ENCODE assay signal across 8 cellular contexts in genomic region chr2:39665811-39666488, GRCh38. TPM values are rescaled to one million over a fixed set of nuclear protein-coding genes. Genes with fewer than 3 reads are reported as not detected.
DNase-seq lines count a peak whose midpoint lies in the region; ATAC-seq and TF ChIP-seq lines count a peak whose summit lies in the region.

Gene TMEM178A, plus strand, starts transcription at chr2:39665917. Its CDS starts 58 bp downstream, at chr2:39665975.

- no peak within 1 kb of the TSS for H3K27ac ChIP-seq in cardiac muscle cell
- H3K27ac ChIP-seq in psoas muscle: no peak within 1 kb of the TSS

- no peaks in the 10 kb centered on the region for H3K36me3 Mint-ChIP-seq in activated CD8-positive, alpha-beta T cell treated with anti-CD3 and anti-CD28 coated beads, Interleukin-2, amount 10 ng/mL, durations not matched to agents 7 days and 5 days (ENCODE audit: low read depth)

- no peaks in the 10 kb centered on the region for H3K9me3 Mint-ChIP-seq in activated CD8-positive, alpha-beta T cell treated with anti-CD3 and anti-CD28 coated beads, Interleukin-2, amount 10 ng/mL, durations not matched to agents 7 days and 5 days (ENCODE audit: insufficient read depth)

- H3K27me3 ChIP-seq in cardiac muscle cell (peaks cover 30% of the 10 kb centered on the region), psoas muscle (ENCODE audit: insufficient read depth in 3 of 3, low read length in 2 of 3) (peaks cover 0 to 12% (median 6%) of the 10 kb centered on the region in 3 donors)

- no peak within 1 kb of the TSS for H3K27ac Mint-ChIP-seq in activated CD8-positive, alpha-beta T cell treated with anti-CD3 and anti-CD28 coated beads, Interleukin-2, amount 10 ng/mL, durations not matched to agents 7 days and 5 days

- H3K4me3 Mint-ChIP-seq in activated CD8-positive, alpha-beta T cell treated with anti-CD3 and anti-CD28 coated beads, Interleukin-2, amount 10 ng/mL, durations not matched to agents 7 days and 5 days: peak within 1 kb of the TSS; percentile 56

- TF ChIP-seq CTCF in cardiac muscle cell (IDR thresholded peaks at IDR 0.05; ENCODE audit: low read depth, low read length) (no peak), psoas muscle (IDR thresholded peaks at IDR 0.05) (no peak)

- H3K4me1 ChIP-seq in cardiac muscle cell (ENCODE audit: low read depth) (peaks cover 22% of the 10 kb centered on the region), psoas muscle (peaks cover 6% of the 10 kb centered on the region)

- CTCF ChIA-PET in activated CD8-positive, alpha-beta T cell treated with anti-CD3 and anti-CD28 coated beads, Interleukin-2, amount 10 ng/mL, durations not matched to agents 7 days and 5 days (lab: Charles Lee): no interaction called here

- peaks cover 73% of the 10 kb centered on the region for H3K27me3 Mint-ChIP-seq in activated CD8-positive, alpha-beta T cell treated with anti-CD3 and anti-CD28 coated beads, Interleukin-2, amount 10 ng/mL, durations not matched to agents 7 days and 5 days (ENCODE audit: low read depth)

- peaks cover 12% of the 10 kb centered on the region for H3K4me1 Mint-ChIP-seq in activated CD8-positive, alpha-beta T cell treated with anti-CD3 and anti-CD28 coated beads, Interleukin-2, amount 10 ng/mL, durations not matched to agents 7 days and 5 days (ENCODE audit: low read depth)

- H3K36me3 ChIP-seq in cardiac muscle cell (no peaks in the 10 kb centered on the region), psoas muscle (ENCODE audit: insufficient read depth in 1 of 2, low read depth in 1 of 2) (no peaks in the 10 kb centered on the region)

- DNase-seq in activated T-cell treated with anti-CD3 and anti-CD28 coated beads for 48 hours (ENCODE audit: low read depth) (peak; percentile 8), cardiac muscle cell (ENCODE audit: low read depth in 1 of 2, low spot score in 1 of 2) (peak; percentile 10 to 57), psoas muscle (peak in 1 of 2 donors; percentile 56), SIG-M5 treated with dmso at 0.1 percent for 504 hours (lab: John Stamatoyannopoulos, UW; ENCODE audit: unreplicated experiment) (no peak), NCI-H2029 treated with DMSO at 0.1 percent for 48 hours (lab: John Stamatoyannopoulos, UW) (no peak)
- DNase-seq in activated T-cell treated with anti-CD3 and anti-CD28 coated beads, Interleukin-2, amount 50 U/mL, for 1 hour: no peak
- DNase-seq in activated CD8-positive, alpha-beta T cell treated with anti-CD3 and anti-CD28 coated beads, Interleukin-2, amount 10 ng/mL, durations not matched to agents 7 days and 5 days: no peak

- ATAC-seq in activated CD8-positive, alpha-beta T cell treated with anti-CD3 and anti-CD28 coated beads, Interleukin-2, amount 10 ng/mL, durations not matched to agents 7 days and 5 days: peak; percentile 65
- peak; percentile 46 to 64 (median 52) for ATAC-seq in psoas muscle
- ATAC-seq in GM21737 (IDR thresholded peaks at IDR 0.05; ENCODE audit: unreplicated experiment): no peak

- 0% methylated on average over 46 to 89 of the region's 90 CpGs for WGBS in psoas muscle, 3 donors

- H3K9me3 ChIP-seq in cardiac muscle cell (ENCODE audit: low read depth) (no peaks in the 10 kb centered on the region), psoas muscle (no peaks in the 10 kb centered on the region)

- intact Hi-C loops in psoas muscle (cut with DNase I): no loop called here

- H3K4me3 ChIP-seq in cardiac muscle cell (peak within 1 kb of the TSS; percentile 82), psoas muscle (peak within 1 kb of the TSS; percentile 76)

- POLR2A ChIA-PET in activated CD8-positive, alpha-beta T cell treated with anti-CD3 and anti-CD28 coated beads, Interleukin-2, amount 10 ng/mL, durations not matched to agents 7 days and 5 days (lab: Charles Lee): no interaction called here

RNA-seq across cellular contexts. Expression of gene TMEM178A, which starts in this region (rescaled TPM):
- not detected for total RNA-seq in activated CD8-positive, alpha-beta T cell treated with anti-CD3 and anti-CD28 coated beads, Interleukin-2, amount 10 ng/mL, durations not matched to agents 7 days and 5 days
- total RNA-seq in cardiac muscle cell (21.3 and 22.5 TPM in 2 replicates), psoas muscle (1 to 10 TPM in 3 of 4 donors, under 1 TPM in 1; 0.46 to 1.6 (median 1.2) TPM)
- polyA plus RNA-seq in cardiac muscle cell (13.4 and 17.9 TPM in 2 replicates), psoas muscle (under 1 TPM; 0.10 to 0.44 (median 0.14) TPM)

Comparison
In these comparisons a context has a peak if more than half of its experiments do, and no peak if none do; other contexts are left out.
1. RNA of gene TMEM178A (polyA plus RNA-seq): 13.4 to 17.9 TPM in cardiac muscle cell; 0.10 to 0.44 TPM in psoas muscle; every median in the first group is over 10 times any median in the second.
2. DNase-seq: peak in activated T-cell treated with anti-CD3 and anti-CD28 coated beads for 48 hours (single experiment) and cardiac muscle cell (2 of 2); none in activated T-cell treated with anti-CD3 and anti-CD28 coated beads, Interleukin-2, amount 50 U/mL, for 1 hour (single experiment), activated CD8-positive, alpha-beta T cell treated with anti-CD3 and anti-CD28 coated beads, Interleukin-2, amount 10 ng/mL, durations not matched to agents 7 days and 5 days (single experiment), SIG-M5 treated with dmso at 0.1 percent for 504 hours (single experiment) and NCI-H2029 treated with DMSO at 0.1 percent for 48 hours (single experiment).
3. Peak in ATAC-seq in activated CD8-positive, alpha-beta T cell treated with anti-CD3 and anti-CD28 coated beads, Interleukin-2, amount 10 ng/mL, durations not matched to agents 7 days and 5 days; RNA of the gene not detected or under 1 TPM.